ENCODE assay signal across 1 cellular context in the genomic region with DNA sequence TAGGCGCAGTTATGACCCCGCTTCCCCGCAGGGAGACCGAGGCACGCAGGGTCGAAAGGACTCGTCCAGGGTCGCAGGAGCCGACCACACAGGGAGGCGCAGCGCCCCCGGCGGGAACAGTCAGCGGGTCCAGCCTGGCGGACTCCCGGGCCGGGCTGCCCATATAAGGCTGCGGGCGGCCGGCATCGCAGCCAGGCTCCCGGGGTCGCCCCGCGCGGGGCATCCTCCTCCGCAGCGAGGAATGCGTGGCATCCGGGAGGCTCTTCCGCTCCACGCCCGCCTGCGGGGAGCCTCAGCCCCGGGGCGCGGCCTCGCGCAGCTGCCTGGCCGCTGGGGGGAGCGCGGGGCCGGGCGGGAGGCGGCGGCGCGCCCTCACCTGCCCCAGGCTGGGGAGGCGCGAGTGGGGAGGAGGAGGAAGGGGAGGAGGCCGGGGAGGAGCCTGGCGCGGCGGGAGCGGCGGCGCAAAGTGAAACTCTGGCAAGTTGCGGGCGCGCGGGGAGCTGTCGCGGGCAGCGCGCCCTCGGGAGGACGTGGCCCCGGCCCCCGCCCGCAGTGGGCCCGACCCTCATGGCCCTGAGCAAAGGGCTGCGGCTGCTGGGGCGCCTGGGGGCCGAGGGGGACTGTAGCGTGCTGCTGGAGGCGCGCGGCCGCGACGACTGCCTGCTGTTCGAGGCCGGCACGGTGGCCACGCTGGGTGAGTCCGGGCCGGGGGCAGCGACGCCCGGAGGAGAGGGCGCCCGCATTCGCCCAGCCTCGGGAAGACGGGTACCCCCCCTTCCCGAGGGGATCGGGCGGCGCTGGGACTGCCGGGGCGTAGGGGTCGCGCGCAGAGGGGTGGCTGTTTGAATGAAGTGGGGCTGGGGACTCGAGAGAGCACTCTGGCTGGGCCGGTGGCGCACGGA.
A peak's percentile ranks its signal among the peaks of the same experiment; 100 is the strongest.
TF ChIP-seq lines count a peak whose summit lies in the region.

A gene with protein sequence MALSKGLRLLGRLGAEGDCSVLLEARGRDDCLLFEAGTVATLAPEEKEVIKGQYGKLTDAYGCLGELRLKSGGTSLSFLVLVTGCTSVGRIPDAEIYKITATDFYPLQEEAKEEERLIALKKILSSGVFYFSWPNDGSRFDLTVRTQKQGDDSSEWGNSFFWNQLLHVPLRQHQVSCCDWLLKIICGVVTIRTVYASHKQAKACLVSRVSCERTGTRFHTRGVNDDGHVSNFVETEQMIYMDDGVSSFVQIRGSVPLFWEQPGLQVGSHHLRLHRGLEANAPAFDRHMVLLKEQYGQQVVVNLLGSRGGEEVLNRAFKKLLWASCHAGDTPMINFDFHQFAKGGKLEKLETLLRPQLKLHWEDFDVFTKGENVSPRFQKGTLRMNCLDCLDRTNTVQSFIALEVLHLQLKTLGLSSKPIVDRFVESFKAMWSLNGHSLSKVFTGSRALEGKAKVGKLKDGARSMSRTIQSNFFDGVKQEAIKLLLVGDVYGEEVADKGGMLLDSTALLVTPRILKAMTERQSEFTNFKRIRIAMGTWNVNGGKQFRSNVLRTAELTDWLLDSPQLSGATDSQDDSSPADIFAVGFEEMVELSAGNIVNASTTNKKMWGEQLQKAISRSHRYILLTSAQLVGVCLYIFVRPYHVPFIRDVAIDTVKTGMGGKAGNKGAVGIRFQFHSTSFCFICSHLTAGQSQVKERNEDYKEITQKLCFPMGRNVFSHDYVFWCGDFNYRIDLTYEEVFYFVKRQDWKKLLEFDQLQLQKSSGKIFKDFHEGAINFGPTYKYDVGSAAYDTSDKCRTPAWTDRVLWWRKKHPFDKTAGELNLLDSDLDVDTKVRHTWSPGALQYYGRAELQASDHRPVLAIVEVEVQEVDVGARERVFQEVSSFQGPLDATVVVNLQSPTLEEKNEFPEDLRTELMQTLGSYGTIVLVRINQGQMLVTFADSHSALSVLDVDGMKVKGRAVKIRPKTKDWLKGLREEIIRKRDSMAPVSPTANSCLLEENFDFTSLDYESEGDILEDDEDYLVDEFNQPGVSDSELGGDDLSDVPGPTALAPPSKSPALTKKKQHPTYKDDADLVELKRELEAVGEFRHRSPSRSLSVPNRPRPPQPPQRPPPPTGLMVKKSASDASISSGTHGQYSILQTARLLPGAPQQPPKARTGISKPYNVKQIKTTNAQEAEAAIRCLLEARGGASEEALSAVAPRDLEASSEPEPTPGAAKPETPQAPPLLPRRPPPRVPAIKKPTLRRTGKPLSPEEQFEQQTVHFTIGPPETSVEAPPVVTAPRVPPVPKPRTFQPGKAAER (N-terminal part only) (plus strand): TSS at position 469 of the 902 bp plus-strand sequence. CDS start 99 bp downstream, at position 568.

TF ChIP-seq in K562, 482 proteins besides CTCF, POLR2A, EP300 and RAD21 (continued from another document and continues in another):
- TF ChIP-seq, protein P1, sequence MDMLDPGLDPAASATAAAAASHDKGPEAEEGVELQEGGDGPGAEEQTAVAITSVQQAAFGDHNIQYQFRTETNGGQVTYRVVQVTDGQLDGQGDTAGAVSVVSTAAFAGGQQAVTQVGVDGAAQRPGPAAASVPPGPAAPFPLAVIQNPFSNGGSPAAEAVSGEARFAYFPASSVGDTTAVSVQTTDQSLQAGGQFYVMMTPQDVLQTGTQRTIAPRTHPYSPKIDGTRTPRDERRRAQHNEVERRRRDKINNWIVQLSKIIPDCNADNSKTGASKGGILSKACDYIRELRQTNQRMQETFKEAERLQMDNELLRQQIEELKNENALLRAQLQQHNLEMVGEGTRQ (CRISPR knock-in tag; IDR thresholded peaks at IDR 0.05), result no peak
- TF ChIP-seq EZH2 (IDR thresholded peaks at IDR 0.05; ENCODE audit: borderline replicate concordance, low read depth, low read length), result no peak
- no peak for TF ChIP-seq HDAC2 (IDR thresholded peaks at IDR 0.05)
- TF ChIP-seq NCOA2 (IDR thresholded peaks at IDR 0.05; ENCODE audit: partially characterized antibody in 2 of 2), result no peak
- TF ChIP-seq, protein P2, sequence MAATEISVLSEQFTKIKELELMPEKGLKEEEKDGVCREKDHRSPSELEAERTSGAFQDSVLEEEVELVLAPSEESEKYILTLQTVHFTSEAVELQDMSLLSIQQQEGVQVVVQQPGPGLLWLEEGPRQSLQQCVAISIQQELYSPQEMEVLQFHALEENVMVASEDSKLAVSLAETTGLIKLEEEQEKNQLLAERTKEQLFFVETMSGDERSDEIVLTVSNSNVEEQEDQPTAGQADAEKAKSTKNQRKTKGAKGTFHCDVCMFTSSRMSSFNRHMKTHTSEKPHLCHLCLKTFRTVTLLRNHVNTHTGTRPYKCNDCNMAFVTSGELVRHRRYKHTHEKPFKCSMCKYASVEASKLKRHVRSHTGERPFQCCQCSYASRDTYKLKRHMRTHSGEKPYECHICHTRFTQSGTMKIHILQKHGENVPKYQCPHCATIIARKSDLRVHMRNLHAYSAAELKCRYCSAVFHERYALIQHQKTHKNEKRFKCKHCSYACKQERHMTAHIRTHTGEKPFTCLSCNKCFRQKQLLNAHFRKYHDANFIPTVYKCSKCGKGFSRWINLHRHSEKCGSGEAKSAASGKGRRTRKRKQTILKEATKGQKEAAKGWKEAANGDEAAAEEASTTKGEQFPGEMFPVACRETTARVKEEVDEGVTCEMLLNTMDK (IDR thresholded peaks at IDR 0.05; ENCODE audit: borderline replicate concordance, insufficient read depth, low read depth, low read length, poor library complexity, severe bottlenecking), result peak; percentile 69
- no peak for TF ChIP-seq ZNF12 (CRISPR knock-in tag; IDR thresholded peaks at IDR 0.05)
- TF ChIP-seq YBX1 (IDR thresholded peaks at IDR 0.05), result no peak
- TF ChIP-seq POLR2AphosphoS5 (IDR thresholded peaks at IDR 0.05; ENCODE audit: control insufficient read depth, insufficient read depth, low read depth, low read length), result no peak; the same call in 1 of the 2 replicates
- TF ChIP-seq ZFP30 (CRISPR knock-in tag; IDR thresholded peaks at IDR 0.05; ENCODE audit: borderline replicate concordance), result no peak
- TF ChIP-seq, protein P3, sequence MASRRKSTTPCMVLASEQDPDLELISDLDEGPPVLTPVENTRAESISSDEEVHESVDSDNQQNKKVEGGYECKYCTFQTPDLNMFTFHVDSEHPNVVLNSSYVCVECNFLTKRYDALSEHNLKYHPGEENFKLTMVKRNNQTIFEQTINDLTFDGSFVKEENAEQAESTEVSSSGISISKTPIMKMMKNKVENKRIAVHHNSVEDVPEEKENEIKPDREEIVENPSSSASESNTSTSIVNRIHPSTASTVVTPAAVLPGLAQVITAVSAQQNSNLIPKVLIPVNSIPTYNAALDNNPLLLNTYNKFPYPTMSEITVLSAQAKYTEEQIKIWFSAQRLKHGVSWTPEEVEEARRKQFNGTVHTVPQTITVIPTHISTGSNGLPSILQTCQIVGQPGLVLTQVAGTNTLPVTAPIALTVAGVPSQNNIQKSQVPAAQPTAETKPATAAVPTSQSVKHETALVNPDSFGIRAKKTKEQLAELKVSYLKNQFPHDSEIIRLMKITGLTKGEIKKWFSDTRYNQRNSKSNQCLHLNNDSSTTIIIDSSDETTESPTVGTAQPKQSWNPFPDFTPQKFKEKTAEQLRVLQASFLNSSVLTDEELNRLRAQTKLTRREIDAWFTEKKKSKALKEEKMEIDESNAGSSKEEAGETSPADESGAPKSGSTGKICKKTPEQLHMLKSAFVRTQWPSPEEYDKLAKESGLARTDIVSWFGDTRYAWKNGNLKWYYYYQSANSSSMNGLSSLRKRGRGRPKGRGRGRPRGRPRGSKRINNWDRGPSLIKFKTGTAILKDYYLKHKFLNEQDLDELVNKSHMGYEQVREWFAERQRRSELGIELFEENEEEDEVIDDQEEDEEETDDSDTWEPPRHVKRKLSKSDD (conservative IDR thresholded peaks at IDR 0.05; ENCODE audit: low read length), result no peak
- no peak for TF ChIP-seq ILF3 (IDR thresholded peaks at IDR 0.05; ENCODE audit: borderline replicate concordance)
- no peak for TF ChIP-seq ELF2 (CRISPR knock-in tag; IDR thresholded peaks at IDR 0.05)
- TF ChIP-seq, protein P4, sequence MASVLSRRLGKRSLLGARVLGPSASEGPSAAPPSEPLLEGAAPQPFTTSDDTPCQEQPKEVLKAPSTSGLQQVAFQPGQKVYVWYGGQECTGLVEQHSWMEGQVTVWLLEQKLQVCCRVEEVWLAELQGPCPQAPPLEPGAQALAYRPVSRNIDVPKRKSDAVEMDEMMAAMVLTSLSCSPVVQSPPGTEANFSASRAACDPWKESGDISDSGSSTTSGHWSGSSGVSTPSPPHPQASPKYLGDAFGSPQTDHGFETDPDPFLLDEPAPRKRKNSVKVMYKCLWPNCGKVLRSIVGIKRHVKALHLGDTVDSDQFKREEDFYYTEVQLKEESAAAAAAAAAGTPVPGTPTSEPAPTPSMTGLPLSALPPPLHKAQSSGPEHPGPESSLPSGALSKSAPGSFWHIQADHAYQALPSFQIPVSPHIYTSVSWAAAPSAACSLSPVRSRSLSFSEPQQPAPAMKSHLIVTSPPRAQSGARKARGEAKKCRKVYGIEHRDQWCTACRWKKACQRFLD (CRISPR knock-in tag; IDR thresholded peaks at IDR 0.05), result no peak
- no peak for TF ChIP-seq ZNF143 (CRISPR knock-in tag; IDR thresholded peaks at IDR 0.05)
- no peak for TF ChIP-seq ZC3H11A (IDR thresholded peaks at IDR 0.05; ENCODE audit: low read depth, low read length)
- peak; percentile 63 for TF ChIP-seq TAF1 (IDR thresholded peaks at IDR 0.05; ENCODE audit: control insufficient read depth, extremely low read depth, insufficient read depth, low read length, severe bottlenecking)
- peak; percentile 39; the same call in 1 of the 2 replicates for TF ChIP-seq ZNF511 (CRISPR knock-in tag; IDR thresholded peaks at IDR 0.05)
- no peak for TF ChIP-seq ZNF140 (CRISPR knock-in tag; IDR thresholded peaks at IDR 0.05)
- no peak for TF ChIP-seq ZNF354B (CRISPR knock-in tag; IDR thresholded peaks at IDR 0.05)
- no peak for TF ChIP-seq NFYB (IDR thresholded peaks at IDR 0.05; ENCODE audit: extremely low read depth, insufficient read length)
- TF ChIP-seq, protein P5, sequence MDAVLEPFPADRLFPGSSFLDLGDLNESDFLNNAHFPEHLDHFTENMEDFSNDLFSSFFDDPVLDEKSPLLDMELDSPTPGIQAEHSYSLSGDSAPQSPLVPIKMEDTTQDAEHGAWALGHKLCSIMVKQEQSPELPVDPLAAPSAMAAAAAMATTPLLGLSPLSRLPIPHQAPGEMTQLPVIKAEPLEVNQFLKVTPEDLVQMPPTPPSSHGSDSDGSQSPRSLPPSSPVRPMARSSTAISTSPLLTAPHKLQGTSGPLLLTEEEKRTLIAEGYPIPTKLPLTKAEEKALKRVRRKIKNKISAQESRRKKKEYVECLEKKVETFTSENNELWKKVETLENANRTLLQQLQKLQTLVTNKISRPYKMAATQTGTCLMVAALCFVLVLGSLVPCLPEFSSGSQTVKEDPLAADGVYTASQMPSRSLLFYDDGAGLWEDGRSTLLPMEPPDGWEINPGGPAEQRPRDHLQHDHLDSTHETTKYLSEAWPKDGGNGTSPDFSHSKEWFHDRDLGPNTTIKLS (IDR thresholded peaks at IDR 0.05; ENCODE audit: borderline replicate concordance, low read depth), result peak; percentile 69
- TF ChIP-seq ZNF316 (IDR thresholded peaks at IDR 0.05), result 0 out of 2 replicates have a peak, but pooled peaks have one; percentile 0
- peak; percentile 99 for TF ChIP-seq GATAD2B (IDR thresholded peaks at IDR 0.05; ENCODE audit: borderline replicate concordance)
- TF ChIP-seq, protein P6, sequence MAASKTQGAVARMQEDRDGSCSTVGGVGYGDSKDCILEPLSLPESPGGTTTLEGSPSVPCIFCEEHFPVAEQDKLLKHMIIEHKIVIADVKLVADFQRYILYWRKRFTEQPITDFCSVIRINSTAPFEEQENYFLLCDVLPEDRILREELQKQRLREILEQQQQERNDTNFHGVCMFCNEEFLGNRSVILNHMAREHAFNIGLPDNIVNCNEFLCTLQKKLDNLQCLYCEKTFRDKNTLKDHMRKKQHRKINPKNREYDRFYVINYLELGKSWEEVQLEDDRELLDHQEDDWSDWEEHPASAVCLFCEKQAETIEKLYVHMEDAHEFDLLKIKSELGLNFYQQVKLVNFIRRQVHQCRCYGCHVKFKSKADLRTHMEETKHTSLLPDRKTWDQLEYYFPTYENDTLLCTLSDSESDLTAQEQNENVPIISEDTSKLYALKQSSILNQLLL (CRISPR knock-in tag; IDR thresholded peaks at IDR 0.05; ENCODE audit: borderline replicate concordance), result no peak
- TF ChIP-seq, protein P7, sequence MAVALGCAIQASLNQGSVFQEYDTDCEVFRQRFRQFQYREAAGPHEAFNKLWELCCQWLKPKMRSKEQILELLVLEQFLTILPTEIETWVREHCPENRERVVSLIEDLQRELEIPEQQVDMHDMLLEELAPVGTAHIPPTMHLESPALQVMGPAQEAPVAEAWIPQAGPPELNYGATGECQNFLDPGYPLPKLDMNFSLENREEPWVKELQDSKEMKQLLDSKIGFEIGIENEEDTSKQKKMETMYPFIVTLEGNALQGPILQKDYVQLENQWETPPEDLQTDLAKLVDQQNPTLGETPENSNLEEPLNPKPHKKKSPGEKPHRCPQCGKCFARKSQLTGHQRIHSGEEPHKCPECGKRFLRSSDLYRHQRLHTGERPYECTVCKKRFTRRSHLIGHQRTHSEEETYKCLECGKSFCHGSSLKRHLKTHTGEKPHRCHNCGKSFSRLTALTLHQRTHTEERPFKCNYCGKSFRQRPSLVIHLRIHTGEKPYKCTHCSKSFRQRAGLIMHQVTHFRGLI (CRISPR knock-in tag; IDR thresholded peaks at IDR 0.05), result no peak
- TF ChIP-seq GABPA (tag; conservative IDR thresholded peaks at IDR 0.05; ENCODE audit: low read depth), result peak; percentile 74
- TF ChIP-seq SLC30A9 (CRISPR knock-in tag; IDR thresholded peaks at IDR 0.05), result no peak
- TF ChIP-seq MTF1 (CRISPR knock-in tag; IDR thresholded peaks at IDR 0.05; ENCODE audit: borderline replicate concordance), result no peak
- TF ChIP-seq, protein P8, sequence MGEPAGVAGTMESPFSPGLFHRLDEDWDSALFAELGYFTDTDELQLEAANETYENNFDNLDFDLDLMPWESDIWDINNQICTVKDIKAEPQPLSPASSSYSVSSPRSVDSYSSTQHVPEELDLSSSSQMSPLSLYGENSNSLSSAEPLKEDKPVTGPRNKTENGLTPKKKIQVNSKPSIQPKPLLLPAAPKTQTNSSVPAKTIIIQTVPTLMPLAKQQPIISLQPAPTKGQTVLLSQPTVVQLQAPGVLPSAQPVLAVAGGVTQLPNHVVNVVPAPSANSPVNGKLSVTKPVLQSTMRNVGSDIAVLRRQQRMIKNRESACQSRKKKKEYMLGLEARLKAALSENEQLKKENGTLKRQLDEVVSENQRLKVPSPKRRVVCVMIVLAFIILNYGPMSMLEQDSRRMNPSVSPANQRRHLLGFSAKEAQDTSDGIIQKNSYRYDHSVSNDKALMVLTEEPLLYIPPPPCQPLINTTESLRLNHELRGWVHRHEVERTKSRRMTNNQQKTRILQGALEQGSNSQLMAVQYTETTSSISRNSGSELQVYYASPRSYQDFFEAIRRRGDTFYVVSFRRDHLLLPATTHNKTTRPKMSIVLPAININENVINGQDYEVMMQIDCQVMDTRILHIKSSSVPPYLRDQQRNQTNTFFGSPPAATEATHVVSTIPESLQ (CRISPR knock-in tag; IDR thresholded peaks at IDR 0.05), result no peak
